ENCODE assay signal across 1 cellular context in genomic region chr20:8218861-8219260, GRCh38.
TF ChIP-seq lines count a peak whose summit lies in the region.

No MANE protein-coding gene starts in this region.

TF ChIP-seq in A549, 52 proteins besides CTCF, POLR2A, EP300 and RAD21 (continued from another document):
- no peak for TF ChIP-seq NFE2L2 (conservative IDR thresholded peaks at IDR 0.05; ENCODE audit: low read length)
- TF ChIP-seq ZSCAN20 (CRISPR knock-in tag; IDR thresholded peaks at IDR 0.05): no peak
- TF ChIP-seq, protein P1, sequence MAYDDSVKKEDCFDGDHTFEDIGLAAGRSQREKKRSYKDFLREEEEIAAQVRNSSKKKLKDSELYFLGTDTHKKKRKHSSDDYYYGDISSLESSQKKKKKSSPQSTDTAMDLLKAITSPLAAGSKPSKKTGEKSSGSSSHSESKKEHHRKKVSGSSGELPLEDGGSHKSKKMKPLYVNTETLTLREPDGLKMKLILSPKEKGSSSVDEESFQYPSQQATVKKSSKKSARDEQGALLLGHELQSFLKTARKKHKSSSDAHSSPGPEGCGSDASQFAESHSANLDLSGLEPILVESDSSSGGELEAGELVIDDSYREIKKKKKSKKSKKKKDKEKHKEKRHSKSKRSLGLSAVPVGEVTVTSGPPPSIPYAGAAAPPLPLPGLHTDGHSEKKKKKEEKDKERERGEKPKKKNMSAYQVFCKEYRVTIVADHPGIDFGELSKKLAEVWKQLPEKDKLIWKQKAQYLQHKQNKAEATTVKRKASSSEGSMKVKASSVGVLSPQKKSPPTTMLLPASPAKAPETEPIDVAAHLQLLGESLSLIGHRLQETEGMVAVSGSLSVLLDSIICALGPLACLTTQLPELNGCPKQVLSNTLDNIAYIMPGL (CRISPR knock-in tag; IDR thresholded peaks at IDR 0.05; ENCODE audit: borderline replicate concordance): no peak
